In the genomic region with DNA sequence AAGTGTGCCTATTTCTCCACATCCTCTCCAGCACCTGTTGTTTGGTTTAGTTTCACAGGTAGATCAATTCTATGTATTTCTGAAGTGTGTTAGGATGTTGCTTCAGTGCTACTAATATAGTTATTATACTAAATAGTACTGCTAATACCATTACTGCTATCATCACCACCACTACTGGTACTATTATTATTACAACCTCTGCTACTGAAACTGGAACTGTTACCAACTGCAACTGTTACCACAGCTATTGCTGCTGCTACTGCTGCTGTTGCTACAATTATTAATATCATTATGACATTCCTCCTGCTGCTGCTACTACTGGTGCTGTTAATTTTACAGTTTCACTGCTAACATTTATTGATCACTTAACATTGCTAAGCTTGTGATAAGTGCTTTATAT, we compare ENCODE assay signal across 15 cellular contexts.
DNase-seq lines count a peak whose midpoint lies in the region; ATAC-seq lines count a peak whose summit lies in the region.
"Had no signal": no experiment of that assay in that cellular context is flagged by ENCODE, and none has a peak within 500 bp of the region (broad histone marks: within the 10 kb centered on the region; RNA-seq: fewer than 3 reads in every experiment).

No MANE protein-coding gene starts in this region.

- DNase-seq in activated T-cell treated with anti-CD3 and anti-CD28 coated beads, Interleukin-2, amount 50 U/mL, for 48 hours = no peak
- no peak for DNase-seq in stimulated activated CD4-positive, alpha-beta T cell treated with anti-CD3 and anti-CD28 coated beads, Interleukin-2, amount 100 ng/mL, for 24 hours
- no peak for DNase-seq in hippocampal formation (lab: John Stamatoyannopoulos, UW)
- DNase-seq in retina = no peak
- DNase-seq: activated CD4-positive, alpha-beta T cell treated with anti-CD3 and anti-CD28 coated beads, Interleukin-2, amount 10 ng/mL, durations not matched to agents 24 days and 14 days; activated gamma-delta T cell; effector CD8-positive, alpha-beta T cell; foreskin keratinocyte; mucosa of descending colon; stimulated activated CD4-positive, alpha-beta T cell treated with anti-CD3 and anti-CD28 coated beads, Interleukin-2, amount 100 ng/mL, for 48 hours; stomach had no signal

- ATAC-seq in GM18498 (IDR thresholded peaks at IDR 0.05; ENCODE audit: unreplicated experiment) = peak; percentile 98
- ATAC-seq in GM19452 (IDR thresholded peaks at IDR 0.05; ENCODE audit: unreplicated experiment) = peak; percentile 98
- peak; percentile 98 for ATAC-seq in HG02798 (IDR thresholded peaks at IDR 0.05; ENCODE audit: poor library complexity, unreplicated experiment)
- peak; percentile 97 for ATAC-seq in HG03442 (IDR thresholded peaks at IDR 0.05; ENCODE audit: unreplicated experiment)
- ATAC-seq: foreskin keratinocyte, mucosa of descending colon had no signal
